Comparison of ENCODE assay signal across 24 cellular contexts in the genomic region with DNA sequence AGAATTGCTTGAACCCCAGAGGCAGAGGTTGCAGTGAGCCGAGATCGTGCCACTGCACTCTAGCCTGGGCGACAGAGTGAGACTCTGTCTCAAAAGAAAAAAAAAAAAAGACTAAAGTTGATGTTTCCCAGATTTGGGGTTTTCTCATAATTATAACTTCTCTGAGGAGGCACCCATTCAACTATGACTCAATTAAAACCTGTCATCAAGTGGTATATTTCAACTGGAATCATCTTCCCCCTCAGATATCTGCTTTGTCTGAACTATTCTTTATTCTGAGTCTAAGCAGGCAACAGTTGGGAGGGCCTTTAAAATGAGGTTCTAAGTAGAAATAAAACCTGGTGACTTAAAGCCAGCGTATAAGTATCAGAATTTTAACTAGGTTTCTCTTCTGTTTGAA.
DNase-seq lines count a peak whose midpoint lies in the region; ATAC-seq and TF ChIP-seq lines count a peak whose summit lies in the region.
"Had no signal": no experiment of that assay in that cellular context is flagged by ENCODE, and none has a peak within 500 bp of the region (broad histone marks: within the 10 kb centered on the region; RNA-seq: fewer than 3 reads in every experiment).

No MANE protein-coding gene starts in this region.

- H3K36me3 ChIP-seq in HCT116 (ENCODE audit: control insufficient read depth in 1 of 2, insufficient read depth in 2 of 2, low read length in 2 of 2): no peaks in the 10 kb centered on the region

- 0 out of 2 replicates have a peak overlapping the region, but pooled peaks have one; percentile 22 for H3K4me2 ChIP-seq in HCT116 (ENCODE audit: low read length)
- H3K4me2 ChIP-seq: A549, GM23338, KMS-11 had no signal

- RAD21 ChIA-PET in HCT116 (lab: Charles Lee; ENCODE audit: low non-redundant PET in 1 of 2, low total read pairs in 2 of 2, uncharacterized antibody in 2 of 2, unreplicated experiment in 2 of 2): no interaction called here

- no peaks in the 10 kb centered on the region for H3K4me1 Mint-ChIP-seq in stimulated activated naive CD8-positive, alpha-beta T cell treated with anti-CD3 and anti-CD28 coated beads, Interleukin-15, amount 100 ng/mL, for 72 hours
- H3K4me1 Mint-ChIP-seq: B cell, IgD-negative memory B cell had no signal

- H2AFZ ChIP-seq in HCT116 (ENCODE audit: low read depth, low read length, poor library complexity, severe bottlenecking): no peak overlapping the region
- H2AFZ ChIP-seq: GM23338 had no signal

- H4K20me1 ChIP-seq in HCT116 (ENCODE audit: insufficient read depth): no peaks in the 10 kb centered on the region

- no peak for DNase-seq in stimulated activated naive CD8-positive, alpha-beta T cell treated with anti-CD3 and anti-CD28 coated beads, Interleukin-15, Interleukin-2, amounts not matched to agents 100 U/mL and 50 U/mL, for 24 hours
- DNase-seq in stimulated activated naive CD8-positive, alpha-beta T cell treated with anti-CD3 and anti-CD28 coated beads, Interleukin-15, amount 100 ng/mL, for 72 hours: no peak
- DNase-seq in HCT116 (ENCODE audit: low read depth, low spot score): no peak
- DNase-seq in fibroblast of mammary gland (ENCODE audit: low read depth): peak; percentile 52
- no peak for DNase-seq in NCI-H524 treated with DMSO at 0.1 percent for 48 hours (lab: John Stamatoyannopoulos, UW)
- no peak for DNase-seq in iPS-NIHi7 (ENCODE audit: extremely low spot score)
- DNase-seq: Caco-2; CD8-positive, alpha-beta T cell; DMS79; H9; MM.1S; NCI-H1417; NCI-H1694; NCI-H2029 treated with DMSO at 0.1 percent for 48 hours; NCI-H446 treated with DMSO at 0.1 percent for 48 hours; NCI-H526 treated with DMSO at 0.1 percent for 48 hours; SHP77 treated with DMSO at 0.1 percent for 48 hours had no signal

- no peak for TF ChIP-seq POLR2A in HCT116 (IDR thresholded peaks at IDR 0.05; ENCODE audit: borderline replicate concordance, extremely low read depth, insufficient read depth, insufficient read length)

- no peak overlapping the region for H3K27ac ChIP-seq in HCT116 (ENCODE audit: low read depth, low read length)
- H3K27ac ChIP-seq: A549, C4-2B, KMS-11 had no signal

- H3K4me3 Mint-ChIP-seq in stimulated activated naive CD8-positive, alpha-beta T cell treated with anti-CD3 and anti-CD28 coated beads, Interleukin-15, amount 100 ng/mL, for 72 hours: no peak overlapping the region
- H3K4me3 Mint-ChIP-seq: B cell; CD8-positive, alpha-beta T cell; GM23338; H9; IgD-negative memory B cell had no signal

- BruUV-seq in HCT116 (replicated peaks; lab: Mats Ljungman, UMichigan): no TSS peak

- CTCF ChIA-PET in HCT116 (lab: Charles Lee): no interaction called here

- H3K4me3 ChIP-seq in HCT116 (replicated peaks in 1 of 2; ENCODE audit: low read depth in 1 of 2, low read length in 2 of 2) (no peak overlapping the region), fibroblast of mammary gland (ENCODE audit: control insufficient read depth, low read depth, low read length) (no peak overlapping the region)
- H3K4me3 ChIP-seq: A549, GM23338 had no signal

- H3K9me3 ChIP-seq in HCT116 (ENCODE audit: control insufficient read depth in 1 of 2, insufficient read depth in 1 of 2, low read depth in 1 of 2, low read length in 2 of 2): no peaks in the 10 kb centered on the region
- H3K9me3 ChIP-seq: A549, Caco-2 had no signal

- no peak for TF ChIP-seq RAD21 in HCT116 (IDR thresholded peaks at IDR 0.05; ENCODE audit: low read depth)

- H3K4me1 ChIP-seq in HCT116 (ENCODE audit: control insufficient read depth in 1 of 2, insufficient read depth in 2 of 2, low read length in 2 of 2): peaks cover 17 to 33% of the 10 kb centered on the region in 2 experiments
- H3K4me1 ChIP-seq: Caco-2 had no signal

- H3K9me2 ChIP-seq in HCT116 (ENCODE audit: insufficient read depth): no peaks in the 10 kb centered on the region

- H3K27ac Mint-ChIP-seq in stimulated activated naive CD8-positive, alpha-beta T cell treated with anti-CD3 and anti-CD28 coated beads, Interleukin-15, amount 100 ng/mL, for 72 hours: no peak overlapping the region
- H3K27ac Mint-ChIP-seq: B cell; CD8-positive, alpha-beta T cell; GM23338; IgD-negative memory B cell had no signal

- TF ChIP-seq CTCF in HCT116 (IDR thresholded peaks at IDR 0.05 in 2 of 3, conservative IDR thresholded peaks at IDR 0.05 in 1 of 3; ENCODE audit: borderline replicate concordance in 1 of 3, insufficient read depth in 1 of 3, low read depth in 2 of 3, low read length in 2 of 3) (no peak), fibroblast of mammary gland (conservative IDR thresholded peaks at IDR 0.05; ENCODE audit: control insufficient read depth, insufficient read depth, low read depth, low read length) (no peak)

- POLR2A ChIA-PET in HCT116 (lab: Charles Lee): no interaction called here

- H3K27me3 ChIP-seq in HCT116 (ENCODE audit: insufficient read depth, low read length): no peaks in the 10 kb centered on the region

- no peaks in the 10 kb centered on the region for H3K9me3 Mint-ChIP-seq in stimulated activated naive CD8-positive, alpha-beta T cell treated with anti-CD3 and anti-CD28 coated beads, Interleukin-15, amount 100 ng/mL, for 72 hours
- H3K9me3 Mint-ChIP-seq: CD8-positive, alpha-beta T cell; GM23338; H9; IgD-negative memory B cell had no signal

- intact Hi-C loops in HCT116 (cut with micrococcal nuclease): no loop called here

- no peaks in the 10 kb centered on the region for H3K79me2 ChIP-seq in HCT116 (ENCODE audit: insufficient read depth, low read length)

- no peak overlapping the region for H3K9ac ChIP-seq in HCT116 (ENCODE audit: low read length)
- H3K9ac ChIP-seq: KMS-11 had no signal

- ATAC-seq in stimulated activated naive CD8-positive, alpha-beta T cell treated with anti-CD3 and anti-CD28 coated beads, Interleukin-15, Interleukin-2, amounts not matched to agents 100 U/mL and 50 U/mL, for 24 hours: peak; percentile 50
- no peak for ATAC-seq in stimulated activated naive CD8-positive, alpha-beta T cell treated with anti-CD3 and anti-CD28 coated beads, Interleukin-15, amount 100 ng/mL, for 72 hours
- ATAC-seq in HCT116 (no peak), GM21619 (IDR thresholded peaks at IDR 0.05; ENCODE audit: unreplicated experiment) (no peak)
- ATAC-seq: A549; CD8-positive, alpha-beta T cell; GM23338 had no signal

- H3K27me3 Mint-ChIP-seq in stimulated activated naive CD8-positive, alpha-beta T cell treated with anti-CD3 and anti-CD28 coated beads, Interleukin-15, amount 100 ng/mL, for 72 hours: no peaks in the 10 kb centered on the region
- H3K27me3 Mint-ChIP-seq: B cell, IgD-negative memory B cell had no signal

TF ChIP-seq in HCT116, 20 proteins besides CTCF, POLR2A, EP300 and RAD21:
- no peak for TF ChIP-seq SP1 (IDR thresholded peaks at IDR 0.05; ENCODE audit: low read depth)
- TF ChIP-seq, protein P1, sequence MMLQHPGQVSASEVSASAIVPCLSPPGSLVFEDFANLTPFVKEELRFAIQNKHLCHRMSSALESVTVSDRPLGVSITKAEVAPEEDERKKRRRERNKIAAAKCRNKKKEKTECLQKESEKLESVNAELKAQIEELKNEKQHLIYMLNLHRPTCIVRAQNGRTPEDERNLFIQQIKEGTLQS (IDR thresholded peaks at IDR 0.05): no peak
